24 cellular contexts compared by ENCODE assay signal in genomic region chr11:70790671-70791300, GRCh38.
DNase-seq lines count a peak whose midpoint lies in the region; ATAC-seq, FAIRE-seq and TF ChIP-seq lines count a peak whose summit lies in the region.
"Had no signal": no experiment of that assay in that cellular context is flagged by ENCODE, and none has a peak within 500 bp of the region (broad histone marks: within the 10 kb centered on the region; RNA-seq: fewer than 3 reads in every experiment).

No MANE protein-coding gene starts in this region.

- H3K4me3 ChIP-seq in GM23338 (no peak overlapping the region), Karpas-422 (ENCODE audit: low read length) (no peak overlapping the region), bronchial epithelial cell (ENCODE audit: low read depth, low read length) (no peak overlapping the region), mesendoderm (ENCODE audit: low read length) (no peak overlapping the region)

- no peaks in the 10 kb centered on the region; the same call in 1 of the 2 replicates for H3K9me3 ChIP-seq in Karpas-422 (ENCODE audit: low read length)
- H3K9me3 ChIP-seq: neutrophil had no signal

- H4K5ac ChIP-seq in mesendoderm (ENCODE audit: low read length) = no peak overlapping the region

- H4K20me1 ChIP-seq in GM23338 (replicated peaks; ENCODE audit: insufficient read depth) (no peaks in the 10 kb centered on the region), Karpas-422 (ENCODE audit: insufficient read depth, low read depth, low read length) (no peaks in the 10 kb centered on the region)

- H3K79me2 ChIP-seq in GM23338 (replicated peaks; ENCODE audit: insufficient read depth) (peaks cover 5% of the 10 kb centered on the region; the same call in 1 of the 2 replicates), Karpas-422 (ENCODE audit: low read length) (no peaks in the 10 kb centered on the region), mesendoderm (ENCODE audit: control insufficient read depth, insufficient read depth, low read length) (no peaks in the 10 kb centered on the region)

- peaks cover 7% of the 10 kb centered on the region for H3K27me3 Mint-ChIP-seq in GM23338 (ENCODE audit: insufficient read depth, low read depth, poor library complexity)
- H3K27me3 Mint-ChIP-seq: activated naive CD4-positive, alpha-beta T cell treated with anti-CD3 and anti-CD28 coated beads, Interleukin-2, amount 10 ng/mL, durations not matched to agents 7 days and 5 days; CD4-positive, alpha-beta memory T cell had no signal

- no peak overlapping the region for H2BK120ac ChIP-seq in mesendoderm (ENCODE audit: low read depth, low read length)

- H3K9me2 ChIP-seq in GM23338 (ENCODE audit: insufficient read depth) (peaks cover 8% of the 10 kb centered on the region), Karpas-422 (replicated peaks; ENCODE audit: insufficient read depth, low read length) (no peaks in the 10 kb centered on the region)

- no peak overlapping the region for H2BK15ac ChIP-seq in mesendoderm (replicated peaks; ENCODE audit: low read depth)

- no peaks in the 10 kb centered on the region for H3F3A ChIP-seq in GM23338 (replicated peaks; ENCODE audit: low read depth)

- peak; percentile 87 for ATAC-seq in GM23338
- ATAC-seq: foreskin keratinocyte had no signal

- no peaks in the 10 kb centered on the region for H3K4me1 ChIP-seq in GM23338 (ENCODE audit: insufficient read depth)
- H3K4me1 ChIP-seq in Karpas-422 (ENCODE audit: low read length) = no peaks in the 10 kb centered on the region
- H3K4me1 ChIP-seq in mesendoderm (ENCODE audit: control insufficient read depth, low read depth, low read length) = no peaks in the 10 kb centered on the region
- H3K4me1 ChIP-seq: foreskin keratinocyte had no signal

- no peak overlapping the region for H2AK5ac ChIP-seq in mesendoderm (ENCODE audit: low read length)

- H3K27ac ChIP-seq in GM23338 (ENCODE audit: low read depth) = no peak overlapping the region
- H3K27ac ChIP-seq in Karpas-422 (ENCODE audit: low read length) = no peak overlapping the region
- no peak overlapping the region for H3K27ac ChIP-seq in mesendoderm (ENCODE audit: low read depth, low read length)
- H3K27ac ChIP-seq: foreskin keratinocyte, neutrophil had no signal

- H3K4me2 ChIP-seq in GM23338 (no peak overlapping the region), Karpas-422 (ENCODE audit: low read depth, low read length, poor library complexity, severe bottlenecking) (no peak overlapping the region), mesendoderm (ENCODE audit: low read length) (no peak overlapping the region)

- no peak overlapping the region for H3K4ac ChIP-seq in mesendoderm (ENCODE audit: low read depth, low read length)

- H3K9ac ChIP-seq in Karpas-422 (ENCODE audit: low read length) (no peak overlapping the region), mesendoderm (ENCODE audit: low read length) (no peak overlapping the region)

- no peak overlapping the region for H3K4me3 Mint-ChIP-seq in GM23338
- H3K4me3 Mint-ChIP-seq: activated naive CD4-positive, alpha-beta T cell treated with anti-CD3 and anti-CD28 coated beads, Interleukin-2, amount 10 ng/mL, durations not matched to agents 7 days and 5 days; CD4-positive, alpha-beta memory T cell had no signal

- H2AFZ ChIP-seq in GM23338 = no peak overlapping the region
- H2AFZ ChIP-seq in Karpas-422 (ENCODE audit: low read length) = no peak overlapping the region

- H3K79me1 ChIP-seq in mesendoderm (ENCODE audit: low read length) = no peaks in the 10 kb centered on the region

- H3K4me1 Mint-ChIP-seq in GM23338 = no peaks in the 10 kb centered on the region
- H3K4me1 Mint-ChIP-seq: activated naive CD4-positive, alpha-beta T cell treated with anti-CD3 and anti-CD28 coated beads, Interleukin-2, amount 10 ng/mL, durations not matched to agents 7 days and 5 days; CD4-positive, alpha-beta memory T cell had no signal

- no peak overlapping the region for H2BK5ac ChIP-seq in mesendoderm (ENCODE audit: low read length)

- no peak overlapping the region for H4K8ac ChIP-seq in mesendoderm (ENCODE audit: low read depth, low read length)

- intact Hi-C loops in posterior cingulate gyrus (cut with DNase I) = no loop called here

- no CpG with 5 or more reads among the region's 12 CpGs for WGBS in mesendoderm (ENCODE audit: extremely low coverage, insufficient coverage, low lambda C conversion rate)

- FAIRE-seq in bronchial epithelial cell (lab: Jason Lieb, UNC) = peak; percentile 95
- FAIRE-seq: GM12891, keratinocyte had no signal

- TF ChIP-seq CTCF in GM23338 (conservative IDR thresholded peaks at IDR 0.05; ENCODE audit: low read depth in 2 of 2) (peak; percentile 54 to 80), bronchial epithelial cell (IDR thresholded peaks at IDR 0.05; ENCODE audit: insufficient read depth, low read length, severe bottlenecking) (no peak)

- H3K27ac Mint-ChIP-seq in GM23338 = no peak overlapping the region
- H3K27ac Mint-ChIP-seq: activated naive CD4-positive, alpha-beta T cell treated with anti-CD3 and anti-CD28 coated beads, Interleukin-2, amount 10 ng/mL, durations not matched to agents 7 days and 5 days; CD4-positive, alpha-beta memory T cell had no signal

- H3K23ac ChIP-seq in mesendoderm (ENCODE audit: low read length) = no peak overlapping the region

- H3K36me3 ChIP-seq in GM23338 (ENCODE audit: insufficient read depth) (peaks cover 10% of the 10 kb centered on the region), Karpas-422 (ENCODE audit: insufficient read depth, low read length) (no peaks in the 10 kb centered on the region), bronchial epithelial cell (ENCODE audit: control insufficient read depth, insufficient read depth, low read length) (no peaks in the 10 kb centered on the region), mesendoderm (ENCODE audit: control insufficient read depth, insufficient read depth, low read length) (no peaks in the 10 kb centered on the region)
- H3K36me3 ChIP-seq: neutrophil had no signal

- H3K27me3 ChIP-seq in GM23338 (ENCODE audit: insufficient read depth) (no peaks in the 10 kb centered on the region), Karpas-422 (ENCODE audit: low read length) (no peaks in the 10 kb centered on the region), bronchial epithelial cell (ENCODE audit: control insufficient read depth, insufficient read depth, low read length) (no peaks in the 10 kb centered on the region), mesendoderm (ENCODE audit: insufficient read depth, low read length, poor library complexity) (no peaks in the 10 kb centered on the region)
- H3K27me3 ChIP-seq: foreskin keratinocyte, neutrophil had no signal

- peaks cover 58% of the 10 kb centered on the region for H3K36me3 Mint-ChIP-seq in GM23338 (ENCODE audit: low read depth)
- H3K36me3 Mint-ChIP-seq: activated naive CD4-positive, alpha-beta T cell treated with anti-CD3 and anti-CD28 coated beads, Interleukin-2, amount 10 ng/mL, durations not matched to agents 7 days and 5 days; CD4-positive, alpha-beta memory T cell had no signal

- DNase-seq in GM23338 (ENCODE audit: low spot score) (peak; percentile 66), Karpas-422 (peak; percentile 41), bronchial epithelial cell (ENCODE audit: low read depth) (no peak), mesendoderm (peak; percentile 47), NCI-H2227 treated with DMSO at 0.1 percent for 48 hours (lab: John Stamatoyannopoulos, UW) (no peak), UCSD-AML1 (lab: John Stamatoyannopoulos, UW; ENCODE audit: unreplicated experiment) (no peak), posterior cingulate gyrus (no peak), KG1 (lab: John Stamatoyannopoulos, UW) (no peak)
- DNase-seq: activated CD4-positive, alpha-beta T cell treated with anti-CD3 and anti-CD28 coated beads for 4 hours; activated naive CD4-positive, alpha-beta T cell treated with anti-CD3 and anti-CD28 coated beads, Interleukin-2, amount 10 ng/mL, durations not matched to agents 7 days and 5 days; activated T-cell treated with anti-CD3 and anti-CD28 coated beads, Interleukin-2, amount 50 U/mL, for 48 hours; amygdala; CD4-positive, alpha-beta memory T cell; central memory CD4-positive, alpha-beta T cell; erythroblast; foreskin keratinocyte; MM.1S; NCI-H1436 treated with DMSO at 0.1 percent for 48 hours; SHP77 treated with DMSO at 0.1 percent for 48 hours; stimulated activated CD4-positive, alpha-beta T cell treated with anti-CD3 and anti-CD28 coated beads, Interleukin-4, amount 100 ng/mL, for 24 hours; stimulated activated naive CD4-positive, alpha-beta T cell treated with Interleukin-2 at 50 U/mL for 16 hours had no signal

- no peak overlapping the region for H3K18ac ChIP-seq in mesendoderm (ENCODE audit: low read length)

- H3K56ac ChIP-seq in mesendoderm (ENCODE audit: low read length) = no peak overlapping the region

- peaks cover 41% of the 10 kb centered on the region for H3K9me3 Mint-ChIP-seq in GM23338

TF ChIP-seq in GM23338, 12 proteins besides CTCF, POLR2A, EP300 and RAD21 (continues in another document):
- no peak for TF ChIP-seq EZH2phosphoT487 (IDR thresholded peaks at IDR 0.05; ENCODE audit: unreplicated experiment)
- no peak for TF ChIP-seq ZNF331 (CRISPR knock-in tag; IDR thresholded peaks at IDR 0.05; ENCODE audit: low read depth)
- TF ChIP-seq REST (IDR thresholded peaks at IDR 0.05; ENCODE audit: unreplicated experiment) = no peak

Comparison
In these comparisons a context has a peak if more than half of its experiments do, and no peak if none do; other contexts are left out.
1. DNase-seq: peak in GM23338 (single experiment), Karpas-422 (single experiment) and mesendoderm (single experiment); none in bronchial epithelial cell (single experiment), NCI-H2227 treated with DMSO at 0.1 percent for 48 hours (single experiment), UCSD-AML1 (single experiment), posterior cingulate gyrus (0 of 10) and KG1 (single experiment).